ENCODE assay signal across 18 cellular contexts in genomic region chr18:70295633-70296188, GRCh38. TPM values are rescaled to one million over a fixed set of nuclear protein-coding genes. Genes with fewer than 3 reads are reported as not detected.
DNase-seq lines count a peak whose midpoint lies in the region; ATAC-seq and TF ChIP-seq lines count a peak whose summit lies in the region.
"Had no signal": no experiment of that assay in that cellular context is flagged by ENCODE, and none has a peak within 500 bp of the region (broad histone marks: within the 10 kb centered on the region; RNA-seq: fewer than 3 reads in every experiment).

No MANE protein-coding gene starts in this region.

- peak overlapping the region; percentile 6 for H3K4me2 ChIP-seq in hepatocyte

- TF ChIP-seq CTCF in heart left ventricle (IDR thresholded peaks at IDR 0.05) = no peak
- no peak for TF ChIP-seq CTCF in brain (conservative IDR thresholded peaks at IDR 0.05)
- no peak for TF ChIP-seq CTCF in hepatocyte (IDR thresholded peaks at IDR 0.05; ENCODE audit: poor library complexity)

- 27 to 37% (median 30%) methylated on average over 7 of the region's 7 CpGs for WGBS in heart left ventricle, 4 donors
- WGBS in hepatocyte (ENCODE audit: low lambda C conversion rate, missing lambda C conversion rate) = 59% methylated on average over 7 of the region's 7 CpGs

- no peaks in the 10 kb centered on the region for H3K27me3 Mint-ChIP-seq in brain

- DNase-seq in heart left ventricle (no peak), Right ventricle myocardium inferior (ENCODE audit: missing footprints) (no peak), hepatocyte (ENCODE audit: low spot score) (no peak), HuH-7.5 (ENCODE audit: low spot score) (no peak), NCI-H2107 (lab: John Stamatoyannopoulos, UW) (no peak)
- DNase-seq: activated CD4-positive, alpha-beta T cell treated with anti-CD3 and anti-CD28 coated beads, Interleukin-2, amount 10 ng/mL, durations not matched to agents 7 days and 5 days; activated T-cell treated with anti-CD3 and anti-CD28 coated beads, Interleukin-2, amount 50 U/mL, for 1 hour; Caco-2; cerebellar nuclear complex; GF-D8; left colon; NCI-H774; SHP77; T-helper 9 cell had no signal

- peaks cover 92% of the 10 kb centered on the region for H4K20me1 ChIP-seq in hepatocyte (ENCODE audit: insufficient read depth, poor library complexity, severe bottlenecking)

- H3K4me1 Mint-ChIP-seq in brain = peaks cover 76% of the 10 kb centered on the region

- H2AFZ ChIP-seq in hepatocyte = no peak overlapping the region

- H3K36me3 Mint-ChIP-seq in brain = peaks cover 29% of the 10 kb centered on the region
- H3K36me3 Mint-ChIP-seq: activated naive CD8-positive, alpha-beta T cell had no signal

- H3K27ac ChIP-seq in heart left ventricle = peak overlapping the region; percentile 2 to 75 (median 50)
- H3K27ac ChIP-seq in hepatocyte = no peak overlapping the region

- peak overlapping the region in 3 of 5 experiments; percentile 5 to 35 (median 11) for H3K27ac Mint-ChIP-seq in brain
- H3K27ac Mint-ChIP-seq: activated CD4-positive, alpha-beta T cell treated with anti-CD3 and anti-CD28 coated beads, Interleukin-2, amount 10 ng/mL, durations not matched to agents 7 days and 5 days; activated naive CD8-positive, alpha-beta T cell had no signal

- peaks cover 100% of the 10 kb centered on the region for H3K79me2 ChIP-seq in hepatocyte

- intact Hi-C loops in heart left ventricle (cut with DNase I) (loop anchor here in 3 of 10 donors (5.0 to 10.0 kb wide), 3 partner anchors 42 to 139 kb away; no protein-coding TSS in a partner anchor), Right ventricle myocardium inferior (cut with DNase I) (loop anchor here (5.0 kb wide), 1 partner anchor 42 kb away; no protein-coding TSS in a partner anchor)

- no peaks in the 10 kb centered on the region for H3K9me3 ChIP-seq in heart left ventricle
- H3K9me3 ChIP-seq in hepatocyte (ENCODE audit: low read depth) = no peaks in the 10 kb centered on the region
- H3K9me3 ChIP-seq: Caco-2 had no signal

- H3K9me2 ChIP-seq in hepatocyte (replicated peaks; ENCODE audit: insufficient read depth) = no peaks in the 10 kb centered on the region

- TF ChIP-seq POLR2A in heart left ventricle (IDR thresholded peaks at IDR 0.05) = no peak

- no peaks in the 10 kb centered on the region for H3K9me3 Mint-ChIP-seq in brain
- H3K9me3 Mint-ChIP-seq: activated CD4-positive, alpha-beta T cell treated with anti-CD3 and anti-CD28 coated beads, Interleukin-2, amount 10 ng/mL, durations not matched to agents 7 days and 5 days had no signal

- H3K27me3 ChIP-seq in heart left ventricle = no peaks in the 10 kb centered on the region
- H3K27me3 ChIP-seq in hepatocyte = no peaks in the 10 kb centered on the region

- ATAC-seq in heart left ventricle = peak in 1 of 4 donors; percentile 20
- no peak for ATAC-seq in Right ventricle myocardium inferior
- ATAC-seq in HG03432 (IDR thresholded peaks at IDR 0.05; ENCODE audit: unreplicated experiment) = no peak
- ATAC-seq in GM19455 (IDR thresholded peaks at IDR 0.05; ENCODE audit: unreplicated experiment) = no peak
- ATAC-seq: left colon had no signal

- peak overlapping the region in 3 of 5 experiments; percentile 20 to 37 (median 32) for H3K4me3 Mint-ChIP-seq in brain
- H3K4me3 Mint-ChIP-seq: activated CD4-positive, alpha-beta T cell treated with anti-CD3 and anti-CD28 coated beads, Interleukin-2, amount 10 ng/mL, durations not matched to agents 7 days and 5 days; activated naive CD8-positive, alpha-beta T cell had no signal

- H3K4me3 ChIP-seq in heart left ventricle (peak overlapping the region in 4 of 12 donors; percentile 4 to 20 (median 5)), hepatocyte (no peak overlapping the region)

- H3K36me3 ChIP-seq in heart left ventricle = no peaks in the 10 kb centered on the region
- no peaks in the 10 kb centered on the region for H3K36me3 ChIP-seq in hepatocyte (replicated peaks; ENCODE audit: insufficient read depth, low read depth)

- peaks cover 0 to 92% (median 69%) of the 10 kb centered on the region in 12 donors for H3K4me1 ChIP-seq in heart left ventricle
- peaks cover 22% of the 10 kb centered on the region for H3K4me1 ChIP-seq in hepatocyte (ENCODE audit: insufficient read depth)

RNA-seq across cellular contexts. Expression of gene SOCS6, which starts 6.9 kb away (rescaled TPM):
- total RNA-seq in heart left ventricle (10 to 100 TPM; 18.2 to 32.9 (median 21.8) TPM), Right ventricle myocardium inferior (21.8 TPM), hepatocyte (28.0 and 35.3 TPM in 2 replicates)
- polyA plus RNA-seq in heart left ventricle (10 to 100 TPM in 1 of 2 donors, 1 to 10 TPM in 1; 6.5 to 15.9 TPM), brain (ENCODE audit: insufficient read depth, low read depth, low replicate concordance) (3.3 TPM), hepatocyte (14.4 and 16.6 TPM in 2 replicates)
